Comparison of ENCODE assay signal across 8 cellular contexts in the genomic region with DNA sequence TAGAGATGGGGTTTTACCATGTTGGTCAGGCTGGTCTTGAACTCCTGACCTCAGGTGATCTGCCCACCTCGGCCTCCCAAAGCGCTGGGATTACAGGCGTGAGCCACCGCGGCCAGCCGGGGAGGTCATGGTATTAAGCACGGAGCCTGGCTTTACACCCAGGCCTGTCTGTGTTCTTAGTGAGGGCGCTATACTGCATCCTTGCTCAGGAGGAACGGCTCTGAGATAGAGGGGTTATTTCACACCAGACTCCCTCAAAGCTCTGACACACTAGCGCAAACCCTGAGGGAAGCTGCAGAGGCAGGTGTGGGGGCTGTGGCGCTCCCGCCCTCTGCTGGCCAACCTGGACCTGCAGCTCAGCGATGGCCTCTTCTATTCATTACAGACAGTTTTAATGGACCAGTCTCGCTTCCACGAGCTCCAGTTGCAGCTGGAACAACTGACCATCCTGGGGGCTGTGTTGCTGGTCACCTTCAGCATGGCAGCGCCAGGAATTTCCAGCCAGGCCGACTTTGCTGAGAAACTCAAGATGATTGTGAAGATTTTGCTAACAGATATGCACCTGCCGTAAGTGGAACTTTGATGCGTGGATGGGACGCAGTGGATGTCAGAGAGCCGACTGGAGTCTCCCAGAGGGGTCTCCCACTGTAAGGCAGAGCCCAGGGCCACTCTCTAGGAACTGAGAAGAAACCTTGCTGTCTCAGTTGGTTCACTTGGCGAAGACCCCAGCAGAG. TPM values are rescaled to one million over a fixed set of nuclear protein-coding genes. Genes with fewer than 3 reads are reported as not detected.
DNase-seq lines count a peak whose midpoint lies in the region; ATAC-seq and TF ChIP-seq lines count a peak whose summit lies in the region.

No MANE protein-coding gene starts in this region.

- no peak overlapping the region for H3K4me3 ChIP-seq in lower lobe of right lung

- intact Hi-C loops in lower lobe of right lung (cut with DNase I) = no loop called here

- peak; percentile 95 for TF ChIP-seq CTCF in GM12874 (IDR thresholded peaks at IDR 0.05; ENCODE audit: insufficient read depth, low read depth, low read length)
- TF ChIP-seq CTCF in lower lobe of right lung (IDR thresholded peaks at IDR 0.05) = peak; percentile 89

- peaks cover 78% of the 10 kb centered on the region for H3K36me3 ChIP-seq in lower lobe of right lung

- H3K27ac ChIP-seq in lower lobe of right lung = no peak overlapping the region

- H3K9me3 ChIP-seq in lower lobe of right lung = no peaks in the 10 kb centered on the region

- ATAC-seq in HG03039 (IDR thresholded peaks at IDR 0.05; ENCODE audit: unreplicated experiment) (peak; percentile 53), lower lobe of right lung (peak; percentile 89)

- DNase-seq in NCI-H460 (ENCODE audit: extremely low read depth, low read depth) = peak; percentile 44
- DNase-seq in activated CD4-positive, alpha-beta T cell treated with anti-CD3 and anti-CD28 coated beads, Interleukin-2, amount 50 U/mL, for 4 hours = peak; percentile 65 to 71
- peak; percentile 80 for DNase-seq in dermis blood vessel endothelial cell
- DNase-seq in lower lobe of right lung = peak; percentile 79
- peak; percentile 38 for DNase-seq in stimulated activated CD8-positive, alpha-beta memory T cell treated with anti-CD3 and anti-CD28 coated beads, Interleukin-12 subunit alpha, Interleukin-12 subunit beta, amount 100 ng/mL, for 24 hours (ENCODE audit: extremely low read depth)
- no peak for DNase-seq in epidermal melanocyte (ENCODE audit: insufficient read length, low spot score)

- no peaks in the 10 kb centered on the region for H3K27me3 ChIP-seq in lower lobe of right lung (ENCODE audit: low read depth)

- H3K4me1 ChIP-seq in lower lobe of right lung = peaks cover 21% of the 10 kb centered on the region

RNA-seq across cellular contexts. Expression of gene TCP11L1, which starts 26.2 kb away (rescaled TPM):
- 14.1 and 14.3 TPM in 2 replicates for total RNA-seq in NCI-H460 (2014; rRNA removed; shearing (Covaris generic))
- 3.7 and 4.8 TPM in 2 replicates for polyA plus RNA-seq in NCI-H460 (2014; cell fraction: nucleus; rRNA removed)
- total RNA-seq in dermis blood vessel endothelial cell = 16.5 and 19.1 TPM in 2 replicates
- total RNA-seq in lower lobe of right lung = 18.1 TPM

RNA-seq across cellular contexts. Expression of gene DEPDC7, which starts 49.9 kb away (rescaled TPM):
- 1.3 and 2.2 TPM in 2 replicates for total RNA-seq in NCI-H460 (2014; rRNA removed; shearing (Covaris generic))
- polyA plus RNA-seq in NCI-H460 (2014; cell fraction: nucleus; rRNA removed) = 0.92 and 3.5 TPM in 2 replicates
- total RNA-seq in dermis blood vessel endothelial cell (0.17 and 0.37 TPM in 2 replicates), lower lobe of right lung (0.71 TPM)
